ENCODE assay signal across 1 cellular context in the genomic region with DNA sequence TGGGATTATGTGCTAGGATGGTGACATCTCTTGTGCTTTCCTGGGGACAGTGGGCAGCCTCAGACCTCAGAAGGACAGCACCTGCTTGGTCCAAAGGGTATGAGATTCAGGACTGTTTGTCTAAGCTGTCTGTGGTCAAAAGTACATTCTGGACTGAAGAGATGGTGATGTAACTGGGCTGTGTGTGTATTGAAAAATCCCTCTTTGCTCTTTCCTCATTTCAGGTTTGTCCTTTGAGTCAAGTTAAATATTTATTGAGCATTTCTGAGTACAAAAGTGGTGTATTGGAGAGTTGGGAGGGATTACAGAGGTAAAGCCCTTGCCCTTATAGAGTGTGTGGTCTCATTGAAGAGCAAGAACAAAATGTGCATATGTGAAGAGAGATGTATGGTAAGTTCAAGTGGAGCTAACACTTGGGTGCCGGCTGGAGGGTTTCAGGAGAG.
TF ChIP-seq lines count a peak whose summit lies in the region.

No MANE protein-coding gene starts in this region.

TF ChIP-seq in HepG2, 621 proteins besides CTCF, POLR2A, EP300 and RAD21 (continued from another document and continues in another):
- TF ChIP-seq HOXD1 (CRISPR knock-in tag; IDR thresholded peaks at IDR 0.05) (0 out of 2 replicates have a peak, but pooled peaks have one; percentile 31), ZBTB40 (IDR thresholded peaks at IDR 0.05) (no peak), ZBTB40 (CRISPR knock-in tag; IDR thresholded peaks at IDR 0.05) (peak; percentile 43; the same call in 1 of the 2 replicates), ZNF609 (CRISPR knock-in tag; IDR thresholded peaks at IDR 0.05; ENCODE audit: borderline replicate concordance) (peak; percentile 98), ZNF713 (CRISPR knock-in tag; IDR thresholded peaks at IDR 0.05) (no peak), SATB2 (CRISPR knock-in tag; IDR thresholded peaks at IDR 0.05) (no peak), ZXDC (CRISPR knock-in tag; IDR thresholded peaks at IDR 0.05) (no peak), NR2C2 (CRISPR knock-in tag; IDR thresholded peaks at IDR 0.05; ENCODE audit: borderline replicate concordance) (peak; percentile 88), HMG20B (CRISPR knock-in tag; conservative IDR thresholded peaks at IDR 0.05) (peak; percentile 90), THAP11 (CRISPR knock-in tag; IDR thresholded peaks at IDR 0.05) (peak; percentile 79), HHEX (CRISPR knock-in tag; IDR thresholded peaks at IDR 0.05) (peak; percentile 81), NCOA2 (CRISPR knock-in tag; IDR thresholded peaks at IDR 0.05) (peak; percentile 97), GATA4 (IDR thresholded peaks at IDR 0.05; ENCODE audit: borderline replicate concordance, low read depth) (peak; percentile 83), SRF (IDR thresholded peaks at IDR 0.05; ENCODE audit: low read depth, low read length) (peak; percentile 65), MAX (IDR thresholded peaks at IDR 0.05) (peak; percentile 56; the same call in 1 of the 2 replicates), POLR2G (IDR thresholded peaks at IDR 0.05; ENCODE audit: low read depth, low read length) (peak; percentile 60), ZNF780A (CRISPR knock-in tag; IDR thresholded peaks at IDR 0.05) (no peak), SOX6 (IDR thresholded peaks at IDR 0.05) (no peak), SOX6 (CRISPR knock-in tag; IDR thresholded peaks at IDR 0.05) (peak; percentile 96), ZNF556 (CRISPR knock-in tag; IDR thresholded peaks at IDR 0.05; ENCODE audit: borderline replicate concordance) (peak; percentile 81; the same call in 1 of the 2 replicates)
- TF ChIP-seq, protein P1, sequence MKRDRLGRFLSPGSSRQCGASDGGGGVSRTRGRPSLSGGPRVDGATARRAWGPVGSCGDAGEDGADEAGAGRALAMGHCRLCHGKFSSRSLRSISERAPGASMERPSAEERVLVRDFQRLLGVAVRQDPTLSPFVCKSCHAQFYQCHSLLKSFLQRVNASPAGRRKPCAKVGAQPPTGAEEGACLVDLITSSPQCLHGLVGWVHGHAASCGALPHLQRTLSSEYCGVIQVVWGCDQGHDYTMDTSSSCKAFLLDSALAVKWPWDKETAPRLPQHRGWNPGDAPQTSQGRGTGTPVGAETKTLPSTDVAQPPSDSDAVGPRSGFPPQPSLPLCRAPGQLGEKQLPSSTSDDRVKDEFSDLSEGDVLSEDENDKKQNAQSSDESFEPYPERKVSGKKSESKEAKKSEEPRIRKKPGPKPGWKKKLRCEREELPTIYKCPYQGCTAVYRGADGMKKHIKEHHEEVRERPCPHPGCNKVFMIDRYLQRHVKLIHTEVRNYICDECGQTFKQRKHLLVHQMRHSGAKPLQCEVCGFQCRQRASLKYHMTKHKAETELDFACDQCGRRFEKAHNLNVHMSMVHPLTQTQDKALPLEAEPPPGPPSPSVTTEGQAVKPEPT (CRISPR knock-in tag; IDR thresholded peaks at IDR 0.05; ENCODE audit: low read depth): 0 out of 2 replicates have a peak, but pooled peaks have one; percentile 57
- TF ChIP-seq, protein P2, sequence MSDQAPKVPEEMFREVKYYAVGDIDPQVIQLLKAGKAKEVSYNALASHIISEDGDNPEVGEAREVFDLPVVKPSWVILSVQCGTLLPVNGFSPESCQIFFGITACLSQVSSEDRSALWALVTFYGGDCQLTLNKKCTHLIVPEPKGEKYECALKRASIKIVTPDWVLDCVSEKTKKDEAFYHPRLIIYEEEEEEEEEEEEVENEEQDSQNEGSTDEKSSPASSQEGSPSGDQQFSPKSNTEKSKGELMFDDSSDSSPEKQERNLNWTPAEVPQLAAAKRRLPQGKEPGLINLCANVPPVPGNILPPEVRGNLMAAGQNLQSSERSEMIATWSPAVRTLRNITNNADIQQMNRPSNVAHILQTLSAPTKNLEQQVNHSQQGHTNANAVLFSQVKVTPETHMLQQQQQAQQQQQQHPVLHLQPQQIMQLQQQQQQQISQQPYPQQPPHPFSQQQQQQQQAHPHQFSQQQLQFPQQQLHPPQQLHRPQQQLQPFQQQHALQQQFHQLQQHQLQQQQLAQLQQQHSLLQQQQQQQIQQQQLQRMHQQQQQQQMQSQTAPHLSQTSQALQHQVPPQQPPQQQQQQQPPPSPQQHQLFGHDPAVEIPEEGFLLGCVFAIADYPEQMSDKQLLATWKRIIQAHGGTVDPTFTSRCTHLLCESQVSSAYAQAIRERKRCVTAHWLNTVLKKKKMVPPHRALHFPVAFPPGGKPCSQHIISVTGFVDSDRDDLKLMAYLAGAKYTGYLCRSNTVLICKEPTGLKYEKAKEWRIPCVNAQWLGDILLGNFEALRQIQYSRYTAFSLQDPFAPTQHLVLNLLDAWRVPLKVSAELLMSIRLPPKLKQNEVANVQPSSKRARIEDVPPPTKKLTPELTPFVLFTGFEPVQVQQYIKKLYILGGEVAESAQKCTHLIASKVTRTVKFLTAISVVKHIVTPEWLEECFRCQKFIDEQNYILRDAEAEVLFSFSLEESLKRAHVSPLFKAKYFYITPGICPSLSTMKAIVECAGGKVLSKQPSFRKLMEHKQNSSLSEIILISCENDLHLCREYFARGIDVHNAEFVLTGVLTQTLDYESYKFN (CRISPR knock-in tag; conservative IDR thresholded peaks at IDR 0.05): peak; percentile 99
- TF ChIP-seq, protein P3, sequence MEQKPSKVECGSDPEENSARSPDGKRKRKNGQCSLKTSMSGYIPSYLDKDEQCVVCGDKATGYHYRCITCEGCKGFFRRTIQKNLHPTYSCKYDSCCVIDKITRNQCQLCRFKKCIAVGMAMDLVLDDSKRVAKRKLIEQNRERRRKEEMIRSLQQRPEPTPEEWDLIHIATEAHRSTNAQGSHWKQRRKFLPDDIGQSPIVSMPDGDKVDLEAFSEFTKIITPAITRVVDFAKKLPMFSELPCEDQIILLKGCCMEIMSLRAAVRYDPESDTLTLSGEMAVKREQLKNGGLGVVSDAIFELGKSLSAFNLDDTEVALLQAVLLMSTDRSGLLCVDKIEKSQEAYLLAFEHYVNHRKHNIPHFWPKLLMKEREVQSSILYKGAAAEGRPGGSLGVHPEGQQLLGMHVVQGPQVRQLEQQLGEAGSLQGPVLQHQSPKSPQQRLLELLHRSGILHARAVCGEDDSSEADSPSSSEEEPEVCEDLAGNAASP (CRISPR knock-in tag; IDR thresholded peaks at IDR 0.05; ENCODE audit: borderline replicate concordance): peak; percentile 84
- TF ChIP-seq, protein P4, sequence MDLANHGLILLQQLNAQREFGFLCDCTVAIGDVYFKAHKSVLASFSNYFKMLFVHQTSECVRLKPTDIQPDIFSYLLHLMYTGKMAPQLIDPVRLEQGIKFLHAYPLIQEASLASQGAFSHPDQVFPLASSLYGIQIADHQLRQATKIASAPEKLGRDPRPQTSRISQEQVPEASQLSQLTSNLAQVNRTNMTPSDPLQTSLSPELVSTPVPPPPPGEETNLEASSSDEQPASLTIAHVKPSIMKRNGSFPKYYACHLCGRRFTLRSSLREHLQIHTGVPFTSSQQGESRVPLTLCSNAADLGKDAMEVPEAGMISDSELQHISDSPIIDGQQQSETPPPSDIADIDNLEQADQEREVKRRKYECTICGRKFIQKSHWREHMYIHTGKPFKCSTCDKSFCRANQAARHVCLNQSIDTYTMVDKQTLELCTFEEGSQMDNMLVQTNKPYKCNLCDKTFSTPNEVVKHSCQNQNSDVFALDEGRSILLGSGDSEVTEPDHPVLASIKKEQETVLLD (CRISPR knock-in tag; IDR thresholded peaks at IDR 0.05; ENCODE audit: low read depth): no peak
